ENCODE assay signal across 9 cellular contexts in the genomic region with DNA sequence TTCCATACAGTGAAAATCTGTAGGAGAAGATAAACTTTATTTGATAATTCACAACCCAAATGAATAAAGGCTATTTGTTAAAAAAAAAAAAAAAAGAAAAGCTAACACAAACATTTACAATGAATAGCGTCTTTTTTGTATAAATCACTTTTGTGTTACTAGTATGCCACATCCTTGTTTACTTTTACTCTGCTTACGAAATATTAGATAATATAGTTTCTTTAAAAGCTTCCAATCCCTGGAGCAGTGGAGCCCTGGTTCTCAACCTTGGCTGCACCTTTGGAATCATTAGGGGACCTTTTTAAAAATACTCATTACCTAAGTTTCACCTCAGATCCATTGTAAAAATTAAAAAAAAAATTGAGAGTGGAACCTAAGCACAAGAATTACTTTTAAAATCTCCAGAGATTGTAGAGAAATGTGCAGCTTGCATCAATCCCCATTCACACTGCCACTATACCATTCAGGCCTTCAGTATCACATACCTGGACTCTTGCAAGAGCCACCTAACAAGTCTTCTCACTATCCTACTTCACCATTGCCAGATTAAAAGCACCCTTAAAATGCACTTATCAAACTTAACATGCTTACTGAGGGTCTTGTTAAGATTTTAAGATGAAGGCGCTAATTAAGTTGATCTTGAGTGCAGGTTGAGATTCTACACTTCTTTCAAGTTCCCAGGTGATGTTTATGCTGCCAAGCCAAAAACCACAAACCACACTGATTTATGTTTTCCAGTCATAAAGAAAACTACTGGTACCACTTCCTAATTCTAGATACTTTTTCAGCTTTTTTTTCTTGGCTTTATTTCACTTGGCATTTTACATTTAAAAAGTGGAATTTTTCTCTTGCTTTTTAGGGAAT.
DNase-seq lines count a peak whose midpoint lies in the region; ATAC-seq lines count a peak whose summit lies in the region.
"Had no signal": no experiment of that assay in that cellular context is flagged by ENCODE, and none has a peak within 500 bp of the region (broad histone marks: within the 10 kb centered on the region; RNA-seq: fewer than 3 reads in every experiment).

No MANE protein-coding gene starts in this region.

- ATAC-seq in GM19023 (IDR thresholded peaks at IDR 0.05; ENCODE audit: unreplicated experiment), result peak; percentile 87
- ATAC-seq in GM21786 (IDR thresholded peaks at IDR 0.05; ENCODE audit: unreplicated experiment), result peak; percentile 95
- peak; percentile 91 for ATAC-seq in HG03460 (IDR thresholded peaks at IDR 0.05; ENCODE audit: unreplicated experiment)
- peak; percentile 28 for ATAC-seq in central memory CD8-positive, alpha-beta T cell (replicated peaks; ENCODE audit: extremely low read depth, poor library complexity, severe bottlenecking)

- H3K27me3 Mint-ChIP-seq in central memory CD8-positive, alpha-beta T cell, result no peaks in the 10 kb centered on the region

- intact Hi-C loops in head of caudate nucleus (cut with DNase I), result no loop called here

- peaks cover 14% of the 10 kb centered on the region for H3K4me1 Mint-ChIP-seq in central memory CD8-positive, alpha-beta T cell

- H3K9me3 Mint-ChIP-seq in central memory CD8-positive, alpha-beta T cell, result no peaks in the 10 kb centered on the region

- no peaks in the 10 kb centered on the region for H3K36me3 Mint-ChIP-seq in central memory CD8-positive, alpha-beta T cell (ENCODE audit: insufficient read depth)

- H3K27ac Mint-ChIP-seq in central memory CD8-positive, alpha-beta T cell (ENCODE audit: low read depth), result no peak overlapping the region

- no peak for DNase-seq in central memory CD8-positive, alpha-beta T cell (ENCODE audit: low spot score in 2 of 2)
- DNase-seq in NCI-H2081 treated with DMSO at 0.1 percent for 48 hours (lab: John Stamatoyannopoulos, UW), result no peak
- DNase-seq in head of caudate nucleus, result no peak
- no peak for DNase-seq in activated gamma-delta T cell treated with Interleukin-2 at 50 U/mL for 16 hours
- DNase-seq: NCI-H1417, WERI-Rb-1 had no signal

- H3K4me3 Mint-ChIP-seq in central memory CD8-positive, alpha-beta T cell, result no peak overlapping the region

Comparison
In these comparisons a context has a peak if more than half of its experiments do, and no peak if none do; other contexts are left out.
1. ATAC-seq: peak in every context shown above with its lines; median percentile 95 in GM21786; 91 in HG03460; 87 in GM19023; 28 in central memory CD8-positive, alpha-beta T cell.